In genomic region chr12:123973552-123974341, GRCh38 we compare ENCODE assay signal across 1 cellular context.
A peak's percentile ranks its signal among the peaks of the same experiment; 100 is the strongest.
TF ChIP-seq lines count a peak whose summit lies in the region.

No MANE protein-coding gene starts in this region.

TF ChIP-seq in GM12878, 131 proteins besides CTCF, POLR2A, EP300 and RAD21 (continued from another document):
- no peak for TF ChIP-seq ATF3 (IDR thresholded peaks at IDR 0.05; ENCODE audit: borderline replicate concordance, extremely low read depth, low read depth, low read length)
- TF ChIP-seq LARP7 (IDR thresholded peaks at IDR 0.05), result no peak; the same call in 1 of the 2 replicates
- no peak for TF ChIP-seq RB1 (IDR thresholded peaks at IDR 0.05; ENCODE audit: borderline replicate concordance)
- peak in 1 of 2 experiments; percentile 26; a peak in 1 of 3 replicates for TF ChIP-seq EGR1 (IDR thresholded peaks at IDR 0.05; ENCODE audit: borderline replicate concordance in 1 of 2, low read depth in 2 of 2, low read length in 2 of 2)
- no peak for TF ChIP-seq MEF2A (IDR thresholded peaks at IDR 0.05; ENCODE audit: insufficient read depth, low read depth, low read length)
- peak; percentile 49 for TF ChIP-seq NKRF (conservative IDR thresholded peaks at IDR 0.05)
- TF ChIP-seq JUND (IDR thresholded peaks at IDR 0.05; ENCODE audit: low read depth, low read length), result no peak
- TF ChIP-seq BMI1 (IDR thresholded peaks at IDR 0.05; ENCODE audit: borderline replicate concordance), result no peak
- no peak for TF ChIP-seq SUPT20H (IDR thresholded peaks at IDR 0.05; ENCODE audit: borderline replicate concordance, control insufficient read depth, low read depth, low read length)
- no peak for TF ChIP-seq BCL3 (IDR thresholded peaks at IDR 0.05; ENCODE audit: borderline replicate concordance, insufficient read depth, low read depth, low read length, poor library complexity, severe bottlenecking)
- TF ChIP-seq HSF1 (IDR thresholded peaks at IDR 0.05; ENCODE audit: low read depth, low read length), result no peak
- no peak for TF ChIP-seq PRDM15 (CRISPR knock-in tag; IDR thresholded peaks at IDR 0.05)
- no peak for TF ChIP-seq BCLAF1 (IDR thresholded peaks at IDR 0.05)
- TF ChIP-seq CREM (IDR thresholded peaks at IDR 0.05; ENCODE audit: low read depth), result no peak
- TF ChIP-seq NFIC (IDR thresholded peaks at IDR 0.05; ENCODE audit: low read depth, low read length), result no peak
- TF ChIP-seq FOXK2 (IDR thresholded peaks at IDR 0.05), result no peak
- peak; percentile 82 for TF ChIP-seq YY1 (IDR thresholded peaks at IDR 0.05; ENCODE audit: low read depth, low read length)
- TF ChIP-seq ZZZ3 (IDR thresholded peaks at IDR 0.05; ENCODE audit: control insufficient read depth, insufficient read length, low read depth), result no peak
- peak; percentile 68 for TF ChIP-seq RUNX3 (IDR thresholded peaks at IDR 0.05; ENCODE audit: low read length)
- no peak for TF ChIP-seq CBFB (IDR thresholded peaks at IDR 0.05; ENCODE audit: low read depth)
- peak; percentile 73 for TF ChIP-seq GATAD2B (conservative IDR thresholded peaks at IDR 0.05; ENCODE audit: low read depth)
- TF ChIP-seq SRF (IDR thresholded peaks at IDR 0.05; ENCODE audit: low read depth in 2 of 2, low read length in 2 of 2), result no peak
- peak; percentile 45; the same call in 1 of the 2 replicates for TF ChIP-seq DPF2 (IDR thresholded peaks at IDR 0.05)
- no peak for TF ChIP-seq CEBPB (IDR thresholded peaks at IDR 0.05; ENCODE audit: borderline replicate concordance in 1 of 2, low read depth in 2 of 2, low read length in 2 of 2)
